1 cellular context compared by ENCODE assay signal in the genomic region with DNA sequence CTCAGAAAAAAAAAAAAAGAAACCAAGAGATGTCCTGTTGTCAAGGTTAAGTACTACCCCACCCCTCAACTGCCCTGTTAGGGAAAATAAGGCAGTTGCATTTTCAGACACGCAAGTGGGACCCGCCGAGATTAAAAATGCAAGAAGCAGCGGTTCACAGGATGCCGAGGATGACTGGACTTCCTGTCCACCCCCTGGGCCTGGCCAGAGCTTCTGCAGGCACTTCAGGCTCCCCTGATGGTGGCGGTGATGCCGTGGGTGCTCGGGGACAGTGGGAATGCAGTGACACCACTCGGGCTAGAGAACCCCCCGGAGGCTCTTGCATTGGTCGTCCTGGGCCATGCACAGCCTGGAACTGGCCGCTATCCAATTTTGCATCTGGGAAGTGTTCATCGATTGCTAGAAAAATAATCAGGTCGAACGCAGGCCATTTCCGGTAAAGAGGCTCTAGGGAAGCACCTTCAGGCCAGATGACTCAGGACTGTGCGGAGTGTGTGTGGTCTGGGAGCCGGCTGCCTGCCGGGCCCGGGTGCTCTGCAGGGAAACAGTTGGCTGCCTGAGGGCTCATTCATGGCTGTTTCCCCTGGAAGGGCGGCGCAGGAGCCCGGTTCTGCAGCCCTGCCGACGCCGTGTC.
TF ChIP-seq lines count a peak whose summit lies in the region.

No MANE protein-coding gene starts in this region.

TF ChIP-seq in K562, 482 proteins besides CTCF, POLR2A, EP300 and RAD21 (continued from another document and continues in another):
- TF ChIP-seq, protein P1, sequence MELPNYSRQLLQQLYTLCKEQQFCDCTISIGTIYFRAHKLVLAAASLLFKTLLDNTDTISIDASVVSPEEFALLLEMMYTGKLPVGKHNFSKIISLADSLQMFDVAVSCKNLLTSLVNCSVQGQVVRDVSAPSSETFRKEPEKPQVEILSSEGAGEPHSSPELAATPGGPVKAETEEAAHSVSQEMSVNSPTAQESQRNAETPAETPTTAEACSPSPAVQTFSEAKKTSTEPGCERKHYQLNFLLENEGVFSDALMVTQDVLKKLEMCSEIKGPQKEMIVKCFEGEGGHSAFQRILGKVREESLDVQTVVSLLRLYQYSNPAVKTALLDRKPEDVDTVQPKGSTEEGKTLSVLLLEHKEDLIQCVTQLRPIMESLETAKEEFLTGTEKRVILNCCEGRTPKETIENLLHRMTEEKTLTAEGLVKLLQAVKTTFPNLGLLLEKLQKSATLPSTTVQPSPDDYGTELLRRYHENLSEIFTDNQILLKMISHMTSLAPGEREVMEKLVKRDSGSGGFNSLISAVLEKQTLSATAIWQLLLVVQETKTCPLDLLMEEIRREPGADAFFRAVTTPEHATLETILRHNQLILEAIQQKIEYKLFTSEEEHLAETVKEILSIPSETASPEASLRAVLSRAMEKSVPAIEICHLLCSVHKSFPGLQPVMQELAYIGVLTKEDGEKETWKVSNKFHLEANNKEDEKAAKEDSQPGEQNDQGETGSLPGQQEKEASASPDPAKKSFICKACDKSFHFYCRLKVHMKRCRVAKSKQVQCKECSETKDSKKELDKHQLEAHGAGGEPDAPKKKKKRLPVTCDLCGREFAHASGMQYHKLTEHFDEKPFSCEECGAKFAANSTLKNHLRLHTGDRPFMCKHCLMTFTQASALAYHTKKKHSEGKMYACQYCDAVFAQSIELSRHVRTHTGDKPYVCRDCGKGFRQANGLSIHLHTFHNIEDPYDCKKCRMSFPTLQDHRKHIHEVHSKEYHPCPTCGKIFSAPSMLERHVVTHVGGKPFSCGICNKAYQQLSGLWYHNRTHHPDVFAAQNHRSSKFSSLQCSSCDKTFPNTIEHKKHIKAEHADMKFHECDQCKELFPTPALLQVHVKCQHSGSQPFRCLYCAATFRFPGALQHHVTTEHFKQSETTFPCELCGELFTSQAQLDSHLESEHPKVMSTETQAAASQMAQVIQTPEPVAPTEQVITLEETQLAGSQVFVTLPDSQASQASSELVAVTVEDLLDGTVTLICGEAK (IDR thresholded peaks at IDR 0.05): peak; percentile 78
- TF ChIP-seq, protein P1 (CRISPR knock-in tag; IDR thresholded peaks at IDR 0.05): no peak
- TF ChIP-seq NRF1 (conservative IDR thresholded peaks at IDR 0.05 in 1 of 2, IDR thresholded peaks at IDR 0.05 in 1 of 2): peak; percentile 25 to 29; a peak in 2 of 4 replicates
- TF ChIP-seq, protein P2, sequence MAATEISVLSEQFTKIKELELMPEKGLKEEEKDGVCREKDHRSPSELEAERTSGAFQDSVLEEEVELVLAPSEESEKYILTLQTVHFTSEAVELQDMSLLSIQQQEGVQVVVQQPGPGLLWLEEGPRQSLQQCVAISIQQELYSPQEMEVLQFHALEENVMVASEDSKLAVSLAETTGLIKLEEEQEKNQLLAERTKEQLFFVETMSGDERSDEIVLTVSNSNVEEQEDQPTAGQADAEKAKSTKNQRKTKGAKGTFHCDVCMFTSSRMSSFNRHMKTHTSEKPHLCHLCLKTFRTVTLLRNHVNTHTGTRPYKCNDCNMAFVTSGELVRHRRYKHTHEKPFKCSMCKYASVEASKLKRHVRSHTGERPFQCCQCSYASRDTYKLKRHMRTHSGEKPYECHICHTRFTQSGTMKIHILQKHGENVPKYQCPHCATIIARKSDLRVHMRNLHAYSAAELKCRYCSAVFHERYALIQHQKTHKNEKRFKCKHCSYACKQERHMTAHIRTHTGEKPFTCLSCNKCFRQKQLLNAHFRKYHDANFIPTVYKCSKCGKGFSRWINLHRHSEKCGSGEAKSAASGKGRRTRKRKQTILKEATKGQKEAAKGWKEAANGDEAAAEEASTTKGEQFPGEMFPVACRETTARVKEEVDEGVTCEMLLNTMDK (IDR thresholded peaks at IDR 0.05; ENCODE audit: borderline replicate concordance, insufficient read depth, low read depth, low read length, poor library complexity, severe bottlenecking): no peak
- peak; percentile 53 for TF ChIP-seq EP400 (IDR thresholded peaks at IDR 0.05)
- TF ChIP-seq SRSF3 (IDR thresholded peaks at IDR 0.05; ENCODE audit: insufficient read depth, low read length): no peak
- no peak for TF ChIP-seq BCL6 (CRISPR knock-in tag; IDR thresholded peaks at IDR 0.05)
- TF ChIP-seq, protein P3, sequence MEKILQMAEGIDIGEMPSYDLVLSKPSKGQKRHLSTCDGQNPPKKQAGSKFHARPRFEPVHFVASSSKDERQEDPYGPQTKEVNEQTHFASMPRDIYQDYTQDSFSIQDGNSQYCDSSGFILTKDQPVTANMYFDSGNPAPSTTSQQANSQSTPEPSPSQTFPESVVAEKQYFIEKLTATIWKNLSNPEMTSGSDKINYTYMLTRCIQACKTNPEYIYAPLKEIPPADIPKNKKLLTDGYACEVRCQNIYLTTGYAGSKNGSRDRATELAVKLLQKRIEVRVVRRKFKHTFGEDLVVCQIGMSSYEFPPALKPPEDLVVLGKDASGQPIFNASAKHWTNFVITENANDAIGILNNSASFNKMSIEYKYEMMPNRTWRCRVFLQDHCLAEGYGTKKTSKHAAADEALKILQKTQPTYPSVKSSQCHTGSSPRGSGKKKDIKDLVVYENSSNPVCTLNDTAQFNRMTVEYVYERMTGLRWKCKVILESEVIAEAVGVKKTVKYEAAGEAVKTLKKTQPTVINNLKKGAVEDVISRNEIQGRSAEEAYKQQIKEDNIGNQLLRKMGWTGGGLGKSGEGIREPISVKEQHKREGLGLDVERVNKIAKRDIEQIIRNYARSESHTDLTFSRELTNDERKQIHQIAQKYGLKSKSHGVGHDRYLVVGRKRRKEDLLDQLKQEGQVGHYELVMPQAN (IDR thresholded peaks at IDR 0.05; ENCODE audit: borderline replicate concordance): no peak
- no peak for TF ChIP-seq ZKSCAN8 (CRISPR knock-in tag; IDR thresholded peaks at IDR 0.05)
- TF ChIP-seq KAT7 (CRISPR knock-in tag; IDR thresholded peaks at IDR 0.05; ENCODE audit: borderline replicate concordance): no peak
- TF ChIP-seq, protein P4, sequence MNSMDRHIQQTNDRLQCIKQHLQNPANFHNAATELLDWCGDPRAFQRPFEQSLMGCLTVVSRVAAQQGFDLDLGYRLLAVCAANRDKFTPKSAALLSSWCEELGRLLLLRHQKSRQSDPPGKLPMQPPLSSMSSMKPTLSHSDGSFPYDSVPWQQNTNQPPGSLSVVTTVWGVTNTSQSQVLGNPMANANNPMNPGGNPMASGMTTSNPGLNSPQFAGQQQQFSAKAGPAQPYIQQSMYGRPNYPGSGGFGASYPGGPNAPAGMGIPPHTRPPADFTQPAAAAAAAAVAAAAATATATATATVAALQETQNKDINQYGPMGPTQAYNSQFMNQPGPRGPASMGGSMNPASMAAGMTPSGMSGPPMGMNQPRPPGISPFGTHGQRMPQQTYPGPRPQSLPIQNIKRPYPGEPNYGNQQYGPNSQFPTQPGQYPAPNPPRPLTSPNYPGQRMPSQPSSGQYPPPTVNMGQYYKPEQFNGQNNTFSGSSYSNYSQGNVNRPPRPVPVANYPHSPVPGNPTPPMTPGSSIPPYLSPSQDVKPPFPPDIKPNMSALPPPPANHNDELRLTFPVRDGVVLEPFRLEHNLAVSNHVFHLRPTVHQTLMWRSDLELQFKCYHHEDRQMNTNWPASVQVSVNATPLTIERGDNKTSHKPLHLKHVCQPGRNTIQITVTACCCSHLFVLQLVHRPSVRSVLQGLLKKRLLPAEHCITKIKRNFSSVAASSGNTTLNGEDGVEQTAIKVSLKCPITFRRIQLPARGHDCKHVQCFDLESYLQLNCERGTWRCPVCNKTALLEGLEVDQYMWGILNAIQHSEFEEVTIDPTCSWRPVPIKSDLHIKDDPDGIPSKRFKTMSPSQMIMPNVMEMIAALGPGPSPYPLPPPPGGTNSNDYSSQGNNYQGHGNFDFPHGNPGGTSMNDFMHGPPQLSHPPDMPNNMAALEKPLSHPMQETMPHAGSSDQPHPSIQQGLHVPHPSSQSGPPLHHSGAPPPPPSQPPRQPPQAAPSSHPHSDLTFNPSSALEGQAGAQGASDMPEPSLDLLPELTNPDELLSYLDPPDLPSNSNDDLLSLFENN (IDR thresholded peaks at IDR 0.05; ENCODE audit: low read depth in 2 of 2, low read length in 2 of 2): no peak
- TF ChIP-seq BDP1 (IDR thresholded peaks at IDR 0.05; ENCODE audit: insufficient read depth, insufficient read length): no peak
- TF ChIP-seq, protein P5, sequence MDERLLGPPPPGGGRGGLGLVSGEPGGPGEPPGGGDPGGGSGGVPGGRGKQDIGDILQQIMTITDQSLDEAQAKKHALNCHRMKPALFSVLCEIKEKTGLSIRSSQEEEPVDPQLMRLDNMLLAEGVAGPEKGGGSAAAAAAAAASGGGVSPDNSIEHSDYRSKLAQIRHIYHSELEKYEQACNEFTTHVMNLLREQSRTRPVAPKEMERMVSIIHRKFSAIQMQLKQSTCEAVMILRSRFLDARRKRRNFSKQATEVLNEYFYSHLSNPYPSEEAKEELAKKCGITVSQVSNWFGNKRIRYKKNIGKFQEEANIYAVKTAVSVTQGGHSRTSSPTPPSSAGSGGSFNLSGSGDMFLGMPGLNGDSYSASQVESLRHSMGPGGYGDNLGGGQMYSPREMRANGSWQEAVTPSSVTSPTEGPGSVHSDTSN (CRISPR knock-in tag; IDR thresholded peaks at IDR 0.05; ENCODE audit: low read depth): no peak
- TF ChIP-seq, protein P5 (tag; conservative IDR thresholded peaks at IDR 0.05; ENCODE audit: low read depth): no peak
- no peak for TF ChIP-seq ZNF217 (CRISPR knock-in tag; IDR thresholded peaks at IDR 0.05)
- TF ChIP-seq GABPA (tag; conservative IDR thresholded peaks at IDR 0.05; ENCODE audit: low read depth): peak; percentile 84
- no peak for TF ChIP-seq TAF15 (IDR thresholded peaks at IDR 0.05; ENCODE audit: low read depth, low read length)
- 0 out of 2 replicates have a peak, but pooled peaks have one; percentile 30 for TF ChIP-seq ZNF766 (CRISPR knock-in tag; conservative IDR thresholded peaks at IDR 0.05)
- no peak for TF ChIP-seq ARHGAP35 (IDR thresholded peaks at IDR 0.05; ENCODE audit: partially characterized antibody)
- TF ChIP-seq CCNT2 (IDR thresholded peaks at IDR 0.05; ENCODE audit: borderline replicate concordance, extremely low read depth, insufficient read length, low read depth, low read length): peak; percentile 18
- TF ChIP-seq, protein P6, sequence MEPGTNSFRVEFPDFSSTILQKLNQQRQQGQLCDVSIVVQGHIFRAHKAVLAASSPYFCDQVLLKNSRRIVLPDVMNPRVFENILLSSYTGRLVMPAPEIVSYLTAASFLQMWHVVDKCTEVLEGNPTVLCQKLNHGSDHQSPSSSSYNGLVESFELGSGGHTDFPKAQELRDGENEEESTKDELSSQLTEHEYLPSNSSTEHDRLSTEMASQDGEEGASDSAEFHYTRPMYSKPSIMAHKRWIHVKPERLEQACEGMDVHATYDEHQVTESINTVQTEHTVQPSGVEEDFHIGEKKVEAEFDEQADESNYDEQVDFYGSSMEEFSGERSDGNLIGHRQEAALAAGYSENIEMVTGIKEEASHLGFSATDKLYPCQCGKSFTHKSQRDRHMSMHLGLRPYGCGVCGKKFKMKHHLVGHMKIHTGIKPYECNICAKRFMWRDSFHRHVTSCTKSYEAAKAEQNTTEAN (CRISPR knock-in tag; IDR thresholded peaks at IDR 0.05): no peak
- no peak for TF ChIP-seq ASH1L (IDR thresholded peaks at IDR 0.05; ENCODE audit: borderline replicate concordance, low read depth, partially characterized antibody)
- TF ChIP-seq POLR2AphosphoS2 (IDR thresholded peaks at IDR 0.05; ENCODE audit: low read length): no peak
- peak; percentile 43; the same call in 1 of the 2 replicates for TF ChIP-seq MAFG (tag; conservative IDR thresholded peaks at IDR 0.05)
- TF ChIP-seq, protein P7, sequence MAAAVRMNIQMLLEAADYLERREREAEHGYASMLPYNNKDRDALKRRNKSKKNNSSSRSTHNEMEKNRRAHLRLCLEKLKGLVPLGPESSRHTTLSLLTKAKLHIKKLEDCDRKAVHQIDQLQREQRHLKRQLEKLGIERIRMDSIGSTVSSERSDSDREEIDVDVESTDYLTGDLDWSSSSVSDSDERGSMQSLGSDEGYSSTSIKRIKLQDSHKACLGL (CRISPR knock-in tag; IDR thresholded peaks at IDR 0.05; ENCODE audit: borderline replicate concordance, poor library complexity, severe bottlenecking): no peak
- peak; percentile 41; the same call in 1 of the 2 replicates for TF ChIP-seq PHF8 (IDR thresholded peaks at IDR 0.05; ENCODE audit: borderline replicate concordance, low read length)
- TF ChIP-seq PHF21A (IDR thresholded peaks at IDR 0.05; ENCODE audit: borderline replicate concordance, low read depth): 0 out of 2 replicates have a peak, but pooled peaks have one; percentile 8
- TF ChIP-seq ZNF121 (CRISPR knock-in tag; conservative IDR thresholded peaks at IDR 0.05): no peak
- TF ChIP-seq CEBPG (CRISPR knock-in tag; IDR thresholded peaks at IDR 0.05): no peak
- TF ChIP-seq CEBPG (tag; conservative IDR thresholded peaks at IDR 0.05 in 1 of 2, IDR thresholded peaks at IDR 0.05 in 1 of 2): 0 out of 4 replicates have a peak, but pooled peaks of 1 of the 2 experiments have one; percentile 12
- TF ChIP-seq ZNF561 (CRISPR knock-in tag; conservative IDR thresholded peaks at IDR 0.05): no peak
- TF ChIP-seq ZNF354B (CRISPR knock-in tag; IDR thresholded peaks at IDR 0.05): no peak
